1 cellular context compared by ENCODE assay signal in the genomic region with DNA sequence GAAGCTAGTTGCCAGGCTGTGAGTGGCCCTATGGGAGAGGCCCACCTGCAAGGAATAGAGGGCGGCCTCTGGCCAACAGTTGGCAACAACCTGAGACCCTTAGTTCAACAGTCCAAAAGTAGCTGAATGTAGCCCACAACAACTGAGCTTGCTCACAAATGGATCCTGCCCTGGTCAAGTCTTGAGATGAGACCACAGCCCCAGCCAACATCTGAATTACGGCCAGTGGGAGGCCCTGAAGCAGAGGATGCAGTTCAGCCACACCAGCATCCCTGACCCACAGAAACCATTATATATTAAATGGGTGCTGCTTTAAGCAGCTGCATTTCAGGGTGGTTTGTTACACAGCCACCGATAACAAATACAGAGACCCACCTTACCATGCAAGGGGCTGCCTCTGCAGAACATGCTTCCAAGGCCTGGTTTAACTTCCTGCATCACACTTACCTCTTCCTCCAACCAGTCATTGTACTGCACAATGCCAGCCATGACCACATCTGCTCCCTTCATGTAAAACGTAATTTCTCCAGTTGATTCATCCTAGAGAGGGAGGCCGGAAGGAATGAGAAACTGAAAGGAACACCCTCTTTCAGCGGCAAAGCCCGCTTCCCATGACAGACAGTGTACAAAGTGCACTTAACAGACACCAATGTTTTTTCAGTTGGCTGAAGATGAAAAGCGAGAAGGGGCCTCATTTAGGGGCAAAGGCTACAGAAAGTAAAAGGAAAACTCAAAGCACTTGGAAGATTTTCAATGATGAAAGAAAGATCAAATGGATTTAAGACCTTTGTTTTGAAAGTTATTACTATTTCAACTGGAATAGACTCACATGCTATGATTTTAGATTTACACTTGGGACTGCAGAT.
A peak's percentile ranks its signal among the peaks of the same experiment; 100 is the strongest.
TF ChIP-seq lines count a peak whose summit lies in the region.

No MANE protein-coding gene starts in this region.

TF ChIP-seq in HepG2, 621 proteins besides CTCF, POLR2A, EP300 and RAD21 (continued from another document and continues in another):
- TF ChIP-seq, protein P1, sequence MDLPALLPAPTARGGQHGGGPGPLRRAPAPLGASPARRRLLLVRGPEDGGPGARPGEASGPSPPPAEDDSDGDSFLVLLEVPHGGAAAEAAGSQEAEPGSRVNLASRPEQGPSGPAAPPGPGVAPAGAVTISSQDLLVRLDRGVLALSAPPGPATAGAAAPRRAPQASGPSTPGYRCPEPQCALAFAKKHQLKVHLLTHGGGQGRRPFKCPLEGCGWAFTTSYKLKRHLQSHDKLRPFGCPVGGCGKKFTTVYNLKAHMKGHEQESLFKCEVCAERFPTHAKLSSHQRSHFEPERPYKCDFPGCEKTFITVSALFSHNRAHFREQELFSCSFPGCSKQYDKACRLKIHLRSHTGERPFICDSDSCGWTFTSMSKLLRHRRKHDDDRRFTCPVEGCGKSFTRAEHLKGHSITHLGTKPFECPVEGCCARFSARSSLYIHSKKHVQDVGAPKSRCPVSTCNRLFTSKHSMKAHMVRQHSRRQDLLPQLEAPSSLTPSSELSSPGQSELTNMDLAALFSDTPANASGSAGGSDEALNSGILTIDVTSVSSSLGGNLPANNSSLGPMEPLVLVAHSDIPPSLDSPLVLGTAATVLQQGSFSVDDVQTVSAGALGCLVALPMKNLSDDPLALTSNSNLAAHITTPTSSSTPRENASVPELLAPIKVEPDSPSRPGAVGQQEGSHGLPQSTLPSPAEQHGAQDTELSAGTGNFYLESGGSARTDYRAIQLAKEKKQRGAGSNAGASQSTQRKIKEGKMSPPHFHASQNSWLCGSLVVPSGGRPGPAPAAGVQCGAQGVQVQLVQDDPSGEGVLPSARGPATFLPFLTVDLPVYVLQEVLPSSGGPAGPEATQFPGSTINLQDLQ (CRISPR knock-in tag; IDR thresholded peaks at IDR 0.05), result no peak
- TF ChIP-seq, protein P2, sequence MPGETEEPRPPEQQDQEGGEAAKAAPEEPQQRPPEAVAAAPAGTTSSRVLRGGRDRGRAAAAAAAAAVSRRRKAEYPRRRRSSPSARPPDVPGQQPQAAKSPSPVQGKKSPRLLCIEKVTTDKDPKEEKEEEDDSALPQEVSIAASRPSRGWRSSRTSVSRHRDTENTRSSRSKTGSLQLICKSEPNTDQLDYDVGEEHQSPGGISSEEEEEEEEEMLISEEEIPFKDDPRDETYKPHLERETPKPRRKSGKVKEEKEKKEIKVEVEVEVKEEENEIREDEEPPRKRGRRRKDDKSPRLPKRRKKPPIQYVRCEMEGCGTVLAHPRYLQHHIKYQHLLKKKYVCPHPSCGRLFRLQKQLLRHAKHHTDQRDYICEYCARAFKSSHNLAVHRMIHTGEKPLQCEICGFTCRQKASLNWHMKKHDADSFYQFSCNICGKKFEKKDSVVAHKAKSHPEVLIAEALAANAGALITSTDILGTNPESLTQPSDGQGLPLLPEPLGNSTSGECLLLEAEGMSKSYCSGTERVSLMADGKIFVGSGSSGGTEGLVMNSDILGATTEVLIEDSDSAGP (CRISPR knock-in tag; IDR thresholded peaks at IDR 0.05; ENCODE audit: borderline replicate concordance), result 0 out of 2 replicates have a peak, but pooled peaks have one; percentile 39
- TF ChIP-seq, protein P3, sequence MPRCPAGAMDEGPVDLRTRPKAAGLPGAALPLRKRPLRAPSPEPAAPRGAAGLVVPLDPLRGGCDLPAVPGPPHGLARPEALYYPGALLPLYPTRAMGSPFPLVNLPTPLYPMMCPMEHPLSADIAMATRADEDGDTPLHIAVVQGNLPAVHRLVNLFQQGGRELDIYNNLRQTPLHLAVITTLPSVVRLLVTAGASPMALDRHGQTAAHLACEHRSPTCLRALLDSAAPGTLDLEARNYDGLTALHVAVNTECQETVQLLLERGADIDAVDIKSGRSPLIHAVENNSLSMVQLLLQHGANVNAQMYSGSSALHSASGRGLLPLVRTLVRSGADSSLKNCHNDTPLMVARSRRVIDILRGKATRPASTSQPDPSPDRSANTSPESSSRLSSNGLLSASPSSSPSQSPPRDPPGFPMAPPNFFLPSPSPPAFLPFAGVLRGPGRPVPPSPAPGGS (CRISPR knock-in tag; IDR thresholded peaks at IDR 0.05), result no peak
- TF ChIP-seq CHD4 (IDR thresholded peaks at IDR 0.05; ENCODE audit: borderline replicate concordance, low read length), result peak; percentile 56; the same call in 1 of the 2 replicates
- peak; percentile 9; the same call in 1 of the 2 replicates for TF ChIP-seq ZNF788 (CRISPR knock-in tag; IDR thresholded peaks at IDR 0.05; ENCODE audit: borderline replicate concordance)
- no peak for TF ChIP-seq NONO (IDR thresholded peaks at IDR 0.05)
- no peak for TF ChIP-seq NONO (CRISPR knock-in tag; conservative IDR thresholded peaks at IDR 0.05)
- TF ChIP-seq, protein P4, sequence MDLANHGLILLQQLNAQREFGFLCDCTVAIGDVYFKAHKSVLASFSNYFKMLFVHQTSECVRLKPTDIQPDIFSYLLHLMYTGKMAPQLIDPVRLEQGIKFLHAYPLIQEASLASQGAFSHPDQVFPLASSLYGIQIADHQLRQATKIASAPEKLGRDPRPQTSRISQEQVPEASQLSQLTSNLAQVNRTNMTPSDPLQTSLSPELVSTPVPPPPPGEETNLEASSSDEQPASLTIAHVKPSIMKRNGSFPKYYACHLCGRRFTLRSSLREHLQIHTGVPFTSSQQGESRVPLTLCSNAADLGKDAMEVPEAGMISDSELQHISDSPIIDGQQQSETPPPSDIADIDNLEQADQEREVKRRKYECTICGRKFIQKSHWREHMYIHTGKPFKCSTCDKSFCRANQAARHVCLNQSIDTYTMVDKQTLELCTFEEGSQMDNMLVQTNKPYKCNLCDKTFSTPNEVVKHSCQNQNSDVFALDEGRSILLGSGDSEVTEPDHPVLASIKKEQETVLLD (CRISPR knock-in tag; IDR thresholded peaks at IDR 0.05; ENCODE audit: low read depth), result no peak
- no peak for TF ChIP-seq HNRNPK (IDR thresholded peaks at IDR 0.05; ENCODE audit: low read depth, low read length, poor library complexity, severe bottlenecking)
- TF ChIP-seq HHEX (CRISPR knock-in tag; IDR thresholded peaks at IDR 0.05), result no peak
- TF ChIP-seq RBFOX2 (IDR thresholded peaks at IDR 0.05; ENCODE audit: low read depth, low read length), result no peak
- TF ChIP-seq, protein P5, sequence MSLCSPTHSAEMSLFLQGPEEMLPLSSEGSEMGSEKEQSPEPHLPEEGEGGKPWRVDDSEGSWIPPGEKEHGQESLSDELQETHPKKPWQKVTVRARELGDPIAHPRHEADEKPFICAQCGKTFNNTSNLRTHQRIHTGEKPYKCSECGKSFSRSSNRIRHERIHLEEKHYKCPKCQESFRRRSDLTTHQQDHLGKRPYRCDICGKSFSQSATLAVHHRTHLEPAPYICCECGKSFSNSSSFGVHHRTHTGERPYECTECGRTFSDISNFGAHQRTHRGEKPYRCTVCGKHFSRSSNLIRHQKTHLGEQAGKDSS (CRISPR knock-in tag; IDR thresholded peaks at IDR 0.05; ENCODE audit: borderline replicate concordance, low read depth), result no peak
- TF ChIP-seq, protein P6, sequence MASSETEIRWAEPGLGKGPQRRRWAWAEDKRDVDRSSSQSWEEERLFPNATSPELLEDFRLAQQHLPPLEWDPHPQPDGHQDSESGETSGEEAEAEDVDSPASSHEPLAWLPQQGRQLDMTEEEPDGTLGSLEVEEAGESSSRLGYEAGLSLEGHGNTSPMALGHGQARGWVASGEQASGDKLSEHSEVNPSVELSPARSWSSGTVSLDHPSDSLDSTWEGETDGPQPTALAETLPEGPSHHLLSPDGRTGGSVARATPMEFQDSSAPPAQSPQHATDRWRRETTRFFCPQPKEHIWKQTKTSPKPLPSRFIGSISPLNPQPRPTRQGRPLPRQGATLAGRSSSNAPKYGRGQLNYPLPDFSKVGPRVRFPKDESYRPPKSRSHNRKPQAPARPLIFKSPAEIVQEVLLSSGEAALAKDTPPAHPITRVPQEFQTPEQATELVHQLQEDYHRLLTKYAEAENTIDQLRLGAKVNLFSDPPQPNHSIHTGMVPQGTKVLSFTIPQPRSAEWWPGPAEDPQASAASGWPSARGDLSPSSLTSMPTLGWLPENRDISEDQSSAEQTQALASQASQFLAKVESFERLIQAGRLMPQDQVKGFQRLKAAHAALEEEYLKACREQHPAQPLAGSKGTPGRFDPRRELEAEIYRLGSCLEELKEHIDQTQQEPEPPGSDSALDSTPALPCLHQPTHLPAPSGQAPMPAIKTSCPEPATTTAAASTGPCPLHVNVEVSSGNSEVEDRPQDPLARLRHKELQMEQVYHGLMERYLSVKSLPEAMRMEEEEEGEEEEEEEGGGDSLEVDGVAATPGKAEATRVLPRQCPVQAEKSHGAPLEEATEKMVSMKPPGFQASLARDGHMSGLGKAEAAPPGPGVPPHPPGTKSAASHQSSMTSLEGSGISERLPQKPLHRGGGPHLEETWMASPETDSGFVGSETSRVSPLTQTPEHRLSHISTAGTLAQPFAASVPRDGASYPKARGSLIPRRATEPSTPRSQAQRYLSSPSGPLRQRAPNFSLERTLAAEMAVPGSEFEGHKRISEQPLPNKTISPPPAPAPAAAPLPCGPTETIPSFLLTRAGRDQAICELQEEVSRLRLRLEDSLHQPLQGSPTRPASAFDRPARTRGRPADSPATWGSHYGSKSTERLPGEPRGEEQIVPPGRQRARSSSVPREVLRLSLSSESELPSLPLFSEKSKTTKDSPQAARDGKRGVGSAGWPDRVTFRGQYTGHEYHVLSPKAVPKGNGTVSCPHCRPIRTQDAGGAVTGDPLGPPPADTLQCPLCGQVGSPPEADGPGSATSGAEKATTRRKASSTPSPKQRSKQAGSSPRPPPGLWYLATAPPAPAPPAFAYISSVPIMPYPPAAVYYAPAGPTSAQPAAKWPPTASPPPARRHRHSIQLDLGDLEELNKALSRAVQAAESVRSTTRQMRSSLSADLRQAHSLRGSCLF (CRISPR knock-in tag; IDR thresholded peaks at IDR 0.05; ENCODE audit: borderline replicate concordance), result no peak
- TF ChIP-seq KDM6A (CRISPR knock-in tag; IDR thresholded peaks at IDR 0.05; ENCODE audit: low read depth), result peak; percentile 92
- TF ChIP-seq PLRG1 (conservative IDR thresholded peaks at IDR 0.05), result no peak
- no peak for TF ChIP-seq IRX3 (CRISPR knock-in tag; IDR thresholded peaks at IDR 0.05; ENCODE audit: borderline replicate concordance, low read depth)
- TF ChIP-seq KDM3A (CRISPR knock-in tag; IDR thresholded peaks at IDR 0.05; ENCODE audit: low read depth), result peak; percentile 32; the same call in 1 of the 2 replicates
- no peak for TF ChIP-seq HDAC6 (IDR thresholded peaks at IDR 0.05; ENCODE audit: low read depth, low read length)
- no peak for TF ChIP-seq RORA (CRISPR knock-in tag; IDR thresholded peaks at IDR 0.05)
- TF ChIP-seq GABPB1 (CRISPR knock-in tag; IDR thresholded peaks at IDR 0.05), result no peak
- TF ChIP-seq, protein P7, sequence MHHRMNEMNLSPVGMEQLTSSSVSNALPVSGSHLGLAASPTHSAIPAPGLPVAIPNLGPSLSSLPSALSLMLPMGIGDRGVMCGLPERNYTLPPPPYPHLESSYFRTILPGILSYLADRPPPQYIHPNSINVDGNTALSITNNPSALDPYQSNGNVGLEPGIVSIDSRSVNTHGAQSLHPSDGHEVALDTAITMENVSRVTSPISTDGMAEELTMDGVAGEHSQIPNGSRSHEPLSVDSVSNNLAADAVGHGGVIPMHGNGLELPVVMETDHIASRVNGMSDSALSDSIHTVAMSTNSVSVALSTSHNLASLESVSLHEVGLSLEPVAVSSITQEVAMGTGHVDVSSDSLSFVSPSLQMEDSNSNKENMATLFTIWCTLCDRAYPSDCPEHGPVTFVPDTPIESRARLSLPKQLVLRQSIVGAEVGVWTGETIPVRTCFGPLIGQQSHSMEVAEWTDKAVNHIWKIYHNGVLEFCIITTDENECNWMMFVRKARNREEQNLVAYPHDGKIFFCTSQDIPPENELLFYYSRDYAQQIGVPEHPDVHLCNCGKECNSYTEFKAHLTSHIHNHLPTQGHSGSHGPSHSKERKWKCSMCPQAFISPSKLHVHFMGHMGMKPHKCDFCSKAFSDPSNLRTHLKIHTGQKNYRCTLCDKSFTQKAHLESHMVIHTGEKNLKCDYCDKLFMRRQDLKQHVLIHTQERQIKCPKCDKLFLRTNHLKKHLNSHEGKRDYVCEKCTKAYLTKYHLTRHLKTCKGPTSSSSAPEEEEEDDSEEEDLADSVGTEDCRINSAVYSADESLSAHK (CRISPR knock-in tag; IDR thresholded peaks at IDR 0.05; ENCODE audit: borderline replicate concordance), result no peak
- TF ChIP-seq ZNF724P (CRISPR knock-in tag; IDR thresholded peaks at IDR 0.05; ENCODE audit: borderline replicate concordance), result no peak
- no peak for TF ChIP-seq ZNF749 (CRISPR knock-in tag; IDR thresholded peaks at IDR 0.05; ENCODE audit: borderline replicate concordance)
- TF ChIP-seq ZFP37 (CRISPR knock-in tag; IDR thresholded peaks at IDR 0.05; ENCODE audit: borderline replicate concordance), result no peak
- TF ChIP-seq, protein P8, sequence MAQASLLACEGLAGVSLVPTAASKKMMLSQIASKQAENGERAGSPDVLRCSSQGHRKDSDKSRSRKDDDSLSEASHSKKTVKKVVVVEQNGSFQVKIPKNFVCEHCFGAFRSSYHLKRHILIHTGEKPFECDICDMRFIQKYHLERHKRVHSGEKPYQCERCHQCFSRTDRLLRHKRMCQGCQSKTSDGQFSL (CRISPR knock-in tag; IDR thresholded peaks at IDR 0.05), result no peak
- TF ChIP-seq MEIS2 (CRISPR knock-in tag; IDR thresholded peaks at IDR 0.05), result 0 out of 2 replicates have a peak, but pooled peaks have one; percentile 59
- TF ChIP-seq ZNF264 (CRISPR knock-in tag; IDR thresholded peaks at IDR 0.05), result 0 out of 2 replicates have a peak, but pooled peaks have one; percentile 23
- no peak for TF ChIP-seq ZNF558 (CRISPR knock-in tag; IDR thresholded peaks at IDR 0.05; ENCODE audit: borderline replicate concordance)
- TF ChIP-seq, protein P9, sequence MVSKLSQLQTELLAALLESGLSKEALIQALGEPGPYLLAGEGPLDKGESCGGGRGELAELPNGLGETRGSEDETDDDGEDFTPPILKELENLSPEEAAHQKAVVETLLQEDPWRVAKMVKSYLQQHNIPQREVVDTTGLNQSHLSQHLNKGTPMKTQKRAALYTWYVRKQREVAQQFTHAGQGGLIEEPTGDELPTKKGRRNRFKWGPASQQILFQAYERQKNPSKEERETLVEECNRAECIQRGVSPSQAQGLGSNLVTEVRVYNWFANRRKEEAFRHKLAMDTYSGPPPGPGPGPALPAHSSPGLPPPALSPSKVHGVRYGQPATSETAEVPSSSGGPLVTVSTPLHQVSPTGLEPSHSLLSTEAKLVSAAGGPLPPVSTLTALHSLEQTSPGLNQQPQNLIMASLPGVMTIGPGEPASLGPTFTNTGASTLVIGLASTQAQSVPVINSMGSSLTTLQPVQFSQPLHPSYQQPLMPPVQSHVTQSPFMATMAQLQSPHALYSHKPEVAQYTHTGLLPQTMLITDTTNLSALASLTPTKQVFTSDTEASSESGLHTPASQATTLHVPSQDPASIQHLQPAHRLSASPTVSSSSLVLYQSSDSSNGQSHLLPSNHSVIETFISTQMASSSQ (IDR thresholded peaks at IDR 0.05; ENCODE audit: low read depth), result 0 out of 2 replicates have a peak, but pooled peaks have one; percentile 37
- TF ChIP-seq, protein P9 (CRISPR knock-in tag; IDR thresholded peaks at IDR 0.05; ENCODE audit: borderline replicate concordance), result no peak
